ENCODE assay signal across 10 cellular contexts in genomic region chr22:17767236-17768065, GRCh38. TPM values are rescaled to one million over a fixed set of nuclear protein-coding genes. Genes with fewer than 3 reads are reported as not detected.
DNase-seq lines count a peak whose midpoint lies in the region; ATAC-seq and TF ChIP-seq lines count a peak whose summit lies in the region.
"Had no signal": no experiment of that assay in that cellular context is flagged by ENCODE, and none has a peak within 500 bp of the region (broad histone marks: within the 10 kb centered on the region; RNA-seq: fewer than 3 reads in every experiment).

No MANE protein-coding gene starts in this region.

- no peaks in the 10 kb centered on the region for H3K9me3 Mint-ChIP-seq in CD4-positive, alpha-beta memory T cell
- no peaks in the 10 kb centered on the region for H3K9me3 Mint-ChIP-seq in activated naive CD4-positive, alpha-beta T cell treated with anti-CD3 and anti-CD28 coated beads, Interleukin-2, amount 10 ng/mL, durations not matched to agents 7 days and 5 days

- TF ChIP-seq CTCF in colonic mucosa (IDR thresholded peaks at IDR 0.05) (no peak), smooth muscle cell (IDR thresholded peaks at IDR 0.05; ENCODE audit: borderline replicate concordance, insufficient read depth, poor library complexity, severe bottlenecking) (no peak)

- no peak overlapping the region for H3K4me3 ChIP-seq in CD4-positive, alpha-beta memory T cell (ENCODE audit: low read length in 2 of 2)
- H3K4me3 ChIP-seq in colonic mucosa (no peak overlapping the region), smooth muscle cell (no peak overlapping the region)
- H3K4me3 ChIP-seq: gastrocnemius medialis had no signal

- H3K27me3 ChIP-seq in CD4-positive, alpha-beta memory T cell (ENCODE audit: insufficient read depth, low read length), result no peaks in the 10 kb centered on the region
- H3K27me3 ChIP-seq in colonic mucosa, result no peaks in the 10 kb centered on the region
- H3K27me3 ChIP-seq in smooth muscle cell (ENCODE audit: low read depth), result no peaks in the 10 kb centered on the region
- H3K27me3 ChIP-seq: gastrocnemius medialis had no signal

- no peaks in the 10 kb centered on the region for H3F3A ChIP-seq in smooth muscle cell (ENCODE audit: low read depth)

- peak overlapping the region; percentile 69 to 97 (median 91) for H3K27ac Mint-ChIP-seq in CD4-positive, alpha-beta memory T cell
- H3K27ac Mint-ChIP-seq in activated naive CD4-positive, alpha-beta T cell treated with anti-CD3 and anti-CD28 coated beads, Interleukin-2, amount 10 ng/mL, durations not matched to agents 7 days and 5 days, result peak overlapping the region; percentile 58

- peak; percentile 66 to 75 (median 67) for DNase-seq in CD4-positive, alpha-beta memory T cell
- peak; percentile 67 for DNase-seq in activated naive CD4-positive, alpha-beta T cell treated with anti-CD3 and anti-CD28 coated beads, Interleukin-2, amount 10 ng/mL, durations not matched to agents 7 days and 5 days
- DNase-seq in colonic mucosa (no peak), NCI-H2081 (lab: John Stamatoyannopoulos, UW) (no peak), NCI-H526 treated with DMSO at 0.1 percent for 48 hours (lab: John Stamatoyannopoulos, UW) (no peak), smooth muscle cell (lab: John Stamatoyannopoulos, UW; ENCODE audit: unreplicated experiment) (no peak)
- DNase-seq: gastrocnemius medialis, WERI-Rb-1 had no signal

- intact Hi-C loops in CD4-positive, alpha-beta memory T cell (cut with micrococcal nuclease), result loop anchor here (1.0 kb wide), 1 partner anchor 10 kb away; no protein-coding TSS in a partner anchor
- intact Hi-C loops in colonic mucosa (cut with DNase I), result no loop called here

- no peak overlapping the region for H3K4me2 ChIP-seq in smooth muscle cell

- H2AFZ ChIP-seq in smooth muscle cell (ENCODE audit: low read depth), result no peak overlapping the region

- H4K20me1 ChIP-seq in smooth muscle cell (ENCODE audit: low read depth), result peaks cover 16% of the 10 kb centered on the region

- peaks cover 30 to 71% (median 46%) of the 10 kb centered on the region in 4 donors for H3K4me1 Mint-ChIP-seq in CD4-positive, alpha-beta memory T cell
- peaks cover 48% of the 10 kb centered on the region for H3K4me1 Mint-ChIP-seq in activated naive CD4-positive, alpha-beta T cell treated with anti-CD3 and anti-CD28 coated beads, Interleukin-2, amount 10 ng/mL, durations not matched to agents 7 days and 5 days

- H3K9me3 ChIP-seq in CD4-positive, alpha-beta memory T cell (ENCODE audit: control insufficient read depth in 1 of 2, low read length in 2 of 2), result no peaks in the 10 kb centered on the region
- H3K9me3 ChIP-seq in colonic mucosa (no peaks in the 10 kb centered on the region), smooth muscle cell (replicated peaks; ENCODE audit: low read depth) (no peaks in the 10 kb centered on the region)
- H3K9me3 ChIP-seq: gastrocnemius medialis had no signal

- H3K36me3 Mint-ChIP-seq in CD4-positive, alpha-beta memory T cell, result peaks cover 0 to 3% of the 10 kb centered on the region in 2 donors
- peaks cover 10% of the 10 kb centered on the region for H3K36me3 Mint-ChIP-seq in activated naive CD4-positive, alpha-beta T cell treated with anti-CD3 and anti-CD28 coated beads, Interleukin-2, amount 10 ng/mL, durations not matched to agents 7 days and 5 days

- no peaks in the 10 kb centered on the region for H3K36me3 ChIP-seq in CD4-positive, alpha-beta memory T cell (ENCODE audit: insufficient read depth, low read length)
- H3K36me3 ChIP-seq in colonic mucosa (no peaks in the 10 kb centered on the region), smooth muscle cell (ENCODE audit: low read depth) (no peaks in the 10 kb centered on the region)
- H3K36me3 ChIP-seq: gastrocnemius medialis had no signal

- peaks cover 36% of the 10 kb centered on the region for H3K4me1 ChIP-seq in CD4-positive, alpha-beta memory T cell (ENCODE audit: insufficient read depth, low read length)
- H3K4me1 ChIP-seq in colonic mucosa (no peaks in the 10 kb centered on the region), smooth muscle cell (ENCODE audit: low read depth) (no peaks in the 10 kb centered on the region)

- peaks cover 5% of the 10 kb centered on the region for H3K79me2 ChIP-seq in smooth muscle cell (ENCODE audit: low read depth)

- peak; percentile 76 for ATAC-seq in GM21423 (IDR thresholded peaks at IDR 0.05; ENCODE audit: unreplicated experiment)
- ATAC-seq in HG03558 (IDR thresholded peaks at IDR 0.05; ENCODE audit: extremely low read depth, unreplicated experiment), result peak; percentile 41
- ATAC-seq: gastrocnemius medialis had no signal

- POLR2A ChIA-PET in CD4-positive, alpha-beta memory T cell (lab: Charles Lee; ENCODE audit: partially characterized antibody), result interaction anchor here (0.6 to 2.0 kb wide), 7 partner anchors 10 to 310 kb away, joined by 3 to 9 read pairs (median 4); partner anchors contain the start of gene PEX26

- H3K27ac ChIP-seq in CD4-positive, alpha-beta memory T cell (ENCODE audit: low read depth, low read length), result peak overlapping the region; percentile 42
- H3K27ac ChIP-seq in colonic mucosa (no peak overlapping the region), smooth muscle cell (ENCODE audit: low read depth) (no peak overlapping the region)
- H3K27ac ChIP-seq: gastrocnemius medialis, WERI-Rb-1 had no signal

- H3K9ac ChIP-seq in colonic mucosa (ENCODE audit: low read depth in 2 of 2, low read length in 2 of 2), result no peak overlapping the region
- no peak overlapping the region for H3K9ac ChIP-seq in smooth muscle cell (ENCODE audit: low read depth)

- 91% methylated on average over 14 of the region's 14 CpGs for WGBS in smooth muscle cell (ENCODE audit: low lambda C conversion rate)

- H3K4me3 Mint-ChIP-seq in CD4-positive, alpha-beta memory T cell, result peak overlapping the region; percentile 65 to 91 (median 78)
- H3K4me3 Mint-ChIP-seq in activated naive CD4-positive, alpha-beta T cell treated with anti-CD3 and anti-CD28 coated beads, Interleukin-2, amount 10 ng/mL, durations not matched to agents 7 days and 5 days, result peak overlapping the region; percentile 32

- no peaks in the 10 kb centered on the region for H3K27me3 Mint-ChIP-seq in CD4-positive, alpha-beta memory T cell
- peaks cover 27% of the 10 kb centered on the region for H3K27me3 Mint-ChIP-seq in activated naive CD4-positive, alpha-beta T cell treated with anti-CD3 and anti-CD28 coated beads, Interleukin-2, amount 10 ng/mL, durations not matched to agents 7 days and 5 days

- CTCF ChIA-PET in CD4-positive, alpha-beta memory T cell (lab: Charles Lee; ENCODE audit: partially characterized antibody), result interaction anchor here (1.2 to 3.1 kb wide), 8 partner anchors 11 to 24 kb away, joined by 3 to 17 read pairs (median 7); no protein-coding TSS in a partner anchor
- CTCF ChIA-PET in activated naive CD4-positive, alpha-beta T cell treated with anti-CD3 and anti-CD28 coated beads, Interleukin-2, amount 10 ng/mL, durations not matched to agents 7 days and 5 days (lab: Charles Lee), result interaction anchor here (0.9 to 1.5 kb wide), 4 partner anchors 12 to 24 kb away, joined by 4 to 6 read pairs (median 4); no protein-coding TSS in a partner anchor

RNA-seq across cellular contexts. Expression of gene BID, which starts 6.8 kb away (rescaled TPM):
- total RNA-seq in CD4-positive, alpha-beta memory T cell, result 10 to 100 TPM; 22.0 to 23.1 TPM
- polyA plus RNA-seq in CD4-positive, alpha-beta memory T cell, result 100 to 1,000 TPM in 1 of 2 donors, 10 to 100 TPM in 1; 72.3 to 104 TPM
- 10 to 100 TPM; 35.9 to 57.5 TPM for total RNA-seq in colonic mucosa
- total RNA-seq in smooth muscle cell, result 6.8 and 8.1 TPM in 2 replicates
- polyA plus RNA-seq in smooth muscle cell, result 23.3 and 26.9 TPM in 2 replicates

Comparison
In these comparisons a context has a peak if more than half of its experiments do, and no peak if none do; other contexts are left out.
1. DNase-seq: peak in CD4-positive, alpha-beta memory T cell (5 of 5) and activated naive CD4-positive, alpha-beta T cell treated with anti-CD3 and anti-CD28 coated beads, Interleukin-2, amount 10 ng/mL, durations not matched to agents 7 days and 5 days (single experiment); none in colonic mucosa (single experiment), NCI-H2081 (0 of 2), NCI-H526 treated with DMSO at 0.1 percent for 48 hours (single experiment) and smooth muscle cell (single experiment).